ENCODE assay signal across 20 cellular contexts in genomic region chr18:12296087-12296403, GRCh38. TPM values are rescaled to one million over a fixed set of nuclear protein-coding genes. Genes with fewer than 3 reads are reported as not detected.
A peak's percentile ranks its signal among the peaks of the same experiment; 100 is the strongest.
DNase-seq lines count a peak whose midpoint lies in the region; ATAC-seq and TF ChIP-seq lines count a peak whose summit lies in the region.
"Had no signal": no experiment of that assay in that cellular context is flagged by ENCODE, and none has a peak within 500 bp of the region (broad histone marks: within the 10 kb centered on the region; RNA-seq: fewer than 3 reads in every experiment).

No MANE protein-coding gene starts in this region.

- H3K27me3 Mint-ChIP-seq in endothelial cell (ENCODE audit: unreplicated experiment): peaks cover 4% of the 10 kb centered on the region

- no peaks in the 10 kb centered on the region for H3K27me3 ChIP-seq in testis
- H3K27me3 ChIP-seq: right atrium auricular region had no signal

- no peak for TF ChIP-seq CTCF in NB4 (IDR thresholded peaks at IDR 0.05; ENCODE audit: low read depth, low read length)
- no peak for TF ChIP-seq CTCF in endothelial cell (IDR thresholded peaks at IDR 0.05; ENCODE audit: unreplicated experiment)
- TF ChIP-seq CTCF in testis (IDR thresholded peaks at IDR 0.05): no peak

- H3K36me3 ChIP-seq in testis (ENCODE audit: low read depth, missing control alignments): no peaks in the 10 kb centered on the region
- H3K36me3 ChIP-seq: gastrocnemius medialis, neutrophil, right atrium auricular region had no signal

- H3K4me3 ChIP-seq in NB4 (ENCODE audit: low read depth, low read length) (no peak overlapping the region), testis (no peak overlapping the region)
- H3K4me3 ChIP-seq: gastrocnemius medialis, right atrium auricular region had no signal

- peaks cover 16% of the 10 kb centered on the region for H3K4me1 Mint-ChIP-seq in endothelial cell (ENCODE audit: unreplicated experiment)
- H3K4me1 Mint-ChIP-seq: endodermal cell had no signal

- no peak overlapping the region for H3K27ac ChIP-seq in testis
- H3K27ac ChIP-seq: gastrocnemius medialis, neutrophil, right atrium auricular region had no signal

- H3K9me3 ChIP-seq in testis: no peaks in the 10 kb centered on the region
- H3K9me3 ChIP-seq: gastrocnemius medialis, neutrophil, right atrium auricular region had no signal

- intact Hi-C loops in Right ventricle myocardium inferior (cut with DNase I): no loop called here
- intact Hi-C loops in left ventricle myocardium superior (cut with micrococcal nuclease): no loop called here
- intact Hi-C loops in testis (cut with DNase I; ENCODE audit: low total_unique reads): no loop called here

- no peaks in the 10 kb centered on the region for H3K9me3 Mint-ChIP-seq in endothelial cell (ENCODE audit: unreplicated experiment)
- H3K9me3 Mint-ChIP-seq: CD4-positive, alpha-beta T cell had no signal

- peak overlapping the region; percentile 52 for H3K27ac Mint-ChIP-seq in endothelial cell (ENCODE audit: unreplicated experiment)
- H3K27ac Mint-ChIP-seq: CD4-positive, alpha-beta T cell; endodermal cell had no signal

- no peak for DNase-seq in Right ventricle myocardium inferior (ENCODE audit: missing footprints)
- DNase-seq in left ventricle myocardium superior: no peak
- DNase-seq in NB4 (ENCODE audit: low read depth): peak; percentile 62
- no peak for DNase-seq in endothelial cell (ENCODE audit: low spot score)
- DNase-seq in testis: peak; percentile 2
- DNase-seq in COLO829 (ENCODE audit: low spot score): no peak
- DNase-seq in NCI-H1694 (lab: John Stamatoyannopoulos, UW): no peak
- no peak for DNase-seq in H4 (ENCODE audit: low spot score)
- DNase-seq: ACHN; activated CD8-positive, alpha-beta memory T cell treated with anti-CD3 and anti-CD28 coated beads, Interleukin-2, amount 50 U/mL, for 4 hours; CD4-positive, alpha-beta T cell; endodermal cell; gastrocnemius medialis; NCI-H1436 treated with DMSO at 0.1 percent for 48 hours; NCI-H345; NK-92 treated with Interleukin-12 subunit alpha and Interleukin-12 subunit beta, amount 100 ng/mL, for 24 hours; SHP77 had no signal

- no peak for TF ChIP-seq POLR2A in NB4 (IDR thresholded peaks at IDR 0.05; ENCODE audit: extremely low read depth, insufficient read length)
- no peak for TF ChIP-seq POLR2A in testis (IDR thresholded peaks at IDR 0.05)

- no peaks in the 10 kb centered on the region for H3K36me3 Mint-ChIP-seq in endothelial cell (ENCODE audit: low read depth, unreplicated experiment)

- no peaks in the 10 kb centered on the region for H3K4me1 ChIP-seq in testis
- H3K4me1 ChIP-seq: gastrocnemius medialis, right atrium auricular region had no signal

- ATAC-seq in Right ventricle myocardium inferior: peak; percentile 5
- ATAC-seq in left ventricle myocardium superior: no peak
- ATAC-seq: gastrocnemius medialis had no signal

- 95% methylated on average over 3 of the region's 3 CpGs for WGBS in testis, 2 donors

- H3K4me3 Mint-ChIP-seq in endothelial cell (ENCODE audit: unreplicated experiment): no peak overlapping the region
- H3K4me3 Mint-ChIP-seq: CD4-positive, alpha-beta T cell; endodermal cell had no signal

RNA-seq across cellular contexts. Expression of gene TUBB6, which starts 12.0 kb away (rescaled TPM):
- total RNA-seq in Right ventricle myocardium inferior (132 TPM), left ventricle myocardium superior (82.0 TPM), endothelial cell (ENCODE audit: unreplicated experiment) (301 TPM), testis (10 to 100 TPM; 47.0 to 84.5 TPM)
- 65.1 TPM for polyA plus RNA-seq in testis (ENCODE audit: insufficient read depth, low read depth, low replicate concordance)
- total RNA-seq in H4 (2014; rRNA removed; shearing (Covaris generic)): 126 TPM in 2 replicates

RNA-seq across cellular contexts. Expression of gene CIDEA, which starts 41.9 kb away (rescaled TPM):
- 1.7 TPM for total RNA-seq in Right ventricle myocardium inferior
- 0.52 TPM for total RNA-seq in left ventricle myocardium superior
- 0.97 TPM for total RNA-seq in endothelial cell (ENCODE audit: unreplicated experiment)
- total RNA-seq in testis: not detected
- polyA plus RNA-seq in testis (ENCODE audit: insufficient read depth, low read depth, low replicate concordance): 0.57 TPM
- total RNA-seq in H4 (2014; rRNA removed; shearing (Covaris generic)): not detected in 2 replicates
- total RNA-seq: CD4-positive, alpha-beta T cell; cerebellum; endodermal cell had no signal

Comparison
In these comparisons a context has a peak if more than half of its experiments do, and no peak if none do; other contexts are left out.
1. DNase-seq: peak in NB4 (single experiment) and testis (single experiment); none in Right ventricle myocardium inferior (single experiment), left ventricle myocardium superior (single experiment), endothelial cell (single experiment), COLO829 (single experiment), NCI-H1694 (single experiment) and H4 (single experiment).